8 cellular contexts compared by ENCODE assay signal in the genomic region with DNA sequence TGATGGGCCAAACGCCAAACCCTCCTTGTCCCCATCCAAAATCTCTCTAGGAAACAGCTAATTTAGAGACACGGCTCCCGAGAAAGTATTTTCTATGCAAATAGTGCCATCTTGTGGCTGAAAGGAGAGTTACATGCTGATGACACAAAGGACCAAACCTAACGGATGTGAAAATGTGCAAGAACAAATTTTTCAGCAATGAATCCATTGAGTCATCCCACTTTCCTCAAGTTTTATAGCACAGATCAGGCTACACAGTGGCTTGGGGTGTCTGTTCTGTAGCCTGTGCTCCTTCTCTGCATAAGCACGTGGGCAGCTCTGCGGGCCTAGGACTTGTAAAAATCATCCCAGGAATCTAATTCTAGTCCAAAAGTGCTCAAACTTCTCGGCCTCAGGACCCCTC.
A peak's percentile ranks its signal among the peaks of the same experiment; 100 is the strongest.
DNase-seq lines count a peak whose midpoint lies in the region; ATAC-seq, FAIRE-seq and TF ChIP-seq lines count a peak whose summit lies in the region.

No MANE protein-coding gene starts in this region.

- no peaks in the 10 kb centered on the region for H3K36me3 ChIP-seq in PC-3 (ENCODE audit: low read depth, low read length)
- no peaks in the 10 kb centered on the region for H3K36me3 ChIP-seq in osteoblast (ENCODE audit: insufficient read depth, low read length)

- H3K9ac ChIP-seq in PC-3 (ENCODE audit: low read length), result no peak overlapping the region

- no peak overlapping the region for H2AFZ ChIP-seq in PC-3 (ENCODE audit: low read length)
- H2AFZ ChIP-seq in osteoblast (ENCODE audit: low read length), result no peak overlapping the region

- H3K4me3 Mint-ChIP-seq in activated T-helper 2 cell treated with anti-CD3 and anti-CD28 coated beads, Interferon-gamma antibody, Interleukin-2, Interleukin-4, amounts not matched to agents 10 μg/mL and 5 μg/mL and 100 μg/mL, durations not matched to agents 14 hours and 24 hours and 36 hours (ENCODE audit: low read depth), result no peak overlapping the region

- H3K79me2 ChIP-seq in PC-3 (ENCODE audit: low read length), result no peaks in the 10 kb centered on the region
- H3K79me2 ChIP-seq in osteoblast (ENCODE audit: insufficient read depth, low read length), result no peaks in the 10 kb centered on the region

- CTCF ChIA-PET in PC-3 (lab: Charles Lee), result interaction anchor here (0.6 to 1.6 kb wide), 11 partner anchors 41 to 489 kb away, joined by 3 to 19 read pairs (median 6); no protein-coding TSS in a partner anchor

- ATAC-seq in PC-3, result peak; percentile 95
- ATAC-seq in GM21390 (IDR thresholded peaks at IDR 0.05; ENCODE audit: unreplicated experiment), result no peak

- no peaks in the 10 kb centered on the region for H3K9me2 ChIP-seq in PC-3 (replicated peaks; ENCODE audit: low read length)

- H3K27ac ChIP-seq in PC-3 (ENCODE audit: low read length), result no peak overlapping the region
- no peak overlapping the region for H3K27ac ChIP-seq in osteoblast (ENCODE audit: low read depth, low read length)

- FAIRE-seq in A204.1 (lab: Jason Lieb, UNC), result peak; percentile 92
- FAIRE-seq in frontal cortex (lab: Jason Lieb, UNC), result peak; percentile 88

- no peaks in the 10 kb centered on the region for H3K9me3 Mint-ChIP-seq in activated T-helper 2 cell treated with anti-CD3 and anti-CD28 coated beads, Interferon-gamma antibody, Interleukin-2, Interleukin-4, amounts not matched to agents 10 μg/mL and 5 μg/mL and 100 μg/mL, durations not matched to agents 14 hours and 24 hours and 36 hours

- H3K9me3 ChIP-seq in PC-3 (ENCODE audit: low read length) (no peaks in the 10 kb centered on the region), osteoblast (ENCODE audit: low read depth, low read length) (no peaks in the 10 kb centered on the region)

- no peak overlapping the region for H3K4me3 ChIP-seq in Jurkat, Clone E6-1 (ENCODE audit: low read length)
- no peak overlapping the region for H3K4me3 ChIP-seq in PC-3 (ENCODE audit: low read length)
- no peak overlapping the region for H3K4me3 ChIP-seq in osteoblast (ENCODE audit: insufficient read depth, low read length)

- POLR2A ChIA-PET in PC-3 (lab: Charles Lee; ENCODE audit: unreplicated experiment), result interaction anchor here (0.6 kb wide), 1 partner anchor 487 kb away, joined by 4 read pairs; no protein-coding TSS in a partner anchor

- TF ChIP-seq CTCF in GM12873 (IDR thresholded peaks at IDR 0.05; ENCODE audit: insufficient read depth, low read depth, low read length, missing control alignments) (peak; percentile 81), PC-3 (conservative IDR thresholded peaks at IDR 0.05; ENCODE audit: low read depth, low read length) (peak; percentile 88), osteoblast (IDR thresholded peaks at IDR 0.05; ENCODE audit: extremely low read depth, low read depth, low read length) (peak; percentile 86)

- H3K36me3 Mint-ChIP-seq in activated T-helper 2 cell treated with anti-CD3 and anti-CD28 coated beads, Interferon-gamma antibody, Interleukin-2, Interleukin-4, amounts not matched to agents 10 μg/mL and 5 μg/mL and 100 μg/mL, durations not matched to agents 14 hours and 24 hours and 36 hours (ENCODE audit: low read depth), result no peaks in the 10 kb centered on the region

- H3K4me2 ChIP-seq in PC-3 (ENCODE audit: low read length) (no peak overlapping the region), osteoblast (ENCODE audit: insufficient read depth, low read length) (no peak overlapping the region)

- peak; percentile 68 for DNase-seq in Jurkat, Clone E6-1 (ENCODE audit: low read depth, low spot score)
- DNase-seq in PC-3, result peak; percentile 94
- DNase-seq in activated T-helper 2 cell treated with anti-CD3 and anti-CD28 coated beads, Interferon-gamma antibody, Interleukin-2, Interleukin-4, amounts not matched to agents 10 μg/mL and 5 μg/mL and 100 μg/mL, durations not matched to agents 14 hours and 24 hours and 36 hours (ENCODE audit: low spot score), result peak; percentile 13
- peak; percentile 55 to 69 for DNase-seq in frontal cortex (ENCODE audit: low spot score in 2 of 2)
- peak; percentile 93 for DNase-seq in osteoblast (ENCODE audit: insufficient read length, low spot score, missing footprints)

- H4K20me1 ChIP-seq in PC-3 (ENCODE audit: low read length) (no peaks in the 10 kb centered on the region), osteoblast (ENCODE audit: insufficient read depth, low read length) (no peaks in the 10 kb centered on the region)

- H3K4me1 ChIP-seq in PC-3 (ENCODE audit: insufficient read depth, low read length) (peaks cover 3% of the 10 kb centered on the region; the same call in 1 of the 2 replicates), osteoblast (ENCODE audit: insufficient read depth, low read length) (no peaks in the 10 kb centered on the region)

- H3K27ac Mint-ChIP-seq in activated T-helper 2 cell treated with anti-CD3 and anti-CD28 coated beads, Interferon-gamma antibody, Interleukin-2, Interleukin-4, amounts not matched to agents 10 μg/mL and 5 μg/mL and 100 μg/mL, durations not matched to agents 14 hours and 24 hours and 36 hours, result no peak overlapping the region

- H3K4me1 Mint-ChIP-seq in activated T-helper 2 cell treated with anti-CD3 and anti-CD28 coated beads, Interferon-gamma antibody, Interleukin-2, Interleukin-4, amounts not matched to agents 10 μg/mL and 5 μg/mL and 100 μg/mL, durations not matched to agents 14 hours and 24 hours and 36 hours (ENCODE audit: low read depth), result no peaks in the 10 kb centered on the region

- no peaks in the 10 kb centered on the region for H3F3A ChIP-seq in PC-3 (ENCODE audit: low read length, unreplicated experiment)

- H3K27me3 Mint-ChIP-seq in activated T-helper 2 cell treated with anti-CD3 and anti-CD28 coated beads, Interferon-gamma antibody, Interleukin-2, Interleukin-4, amounts not matched to agents 10 μg/mL and 5 μg/mL and 100 μg/mL, durations not matched to agents 14 hours and 24 hours and 36 hours (ENCODE audit: low read depth), result peaks cover 4% of the 10 kb centered on the region

- BruUV-seq in PC-3 (replicated peaks; lab: Mats Ljungman, UMichigan), result no TSS peak

- intact Hi-C loops in PC-3 (cut with micrococcal nuclease), result loop anchor here (1.0 to 10.0 kb wide), 7 partner anchors 40 to 487 kb away; a partner anchor contains a TSS
- intact Hi-C loops in activated T-helper 2 cell treated with anti-CD3 and anti-CD28 coated beads, Interferon-gamma antibody, Interleukin-2, Interleukin-4, amounts not matched to agents 10 μg/mL and 5 μg/mL and 100 μg/mL, durations not matched to agents 14 hours and 24 hours and 36 hours (cut with micrococcal nuclease), result loop anchor here (1.0 to 5.0 kb wide), 4 partner anchors 170 to 487 kb away; no protein-coding TSS in a partner anchor

- no peaks in the 10 kb centered on the region for H3K27me3 ChIP-seq in PC-3 (ENCODE audit: low read length)
- peaks cover 6% of the 10 kb centered on the region for H3K27me3 ChIP-seq in osteoblast (ENCODE audit: insufficient read depth, low read length)

Comparison
In these comparisons a context has a peak if more than half of its experiments do, and no peak if none do; other contexts are left out.
1. DNase-seq: peak in every context shown above with its lines; median percentile 94 in PC-3; 93 in osteoblast; 68 in Jurkat, Clone E6-1; 62 in frontal cortex; 13 in activated T-helper 2 cell treated with anti-CD3 and anti-CD28 coated beads, Interferon-gamma antibody, Interleukin-2, Interleukin-4, amounts not matched to agents 10 μg/mL and 5 μg/mL and 100 μg/mL, durations not matched to agents 14 hours and 24 hours and 36 hours.